Comparison of ENCODE assay signal across 11 cellular contexts in genomic region chr6:53327017-53327395, GRCh38. TPM values are rescaled to one million over a fixed set of nuclear protein-coding genes. Genes with fewer than 3 reads are reported as not detected.
A peak's percentile ranks its signal among the peaks of the same experiment; 100 is the strongest.
DNase-seq lines count a peak whose midpoint lies in the region; ATAC-seq and TF ChIP-seq lines count a peak whose summit lies in the region.
"Had no signal": no experiment of that assay in that cellular context is flagged by ENCODE, and none has a peak within 500 bp of the region (broad histone marks: within the 10 kb centered on the region; RNA-seq: fewer than 3 reads in every experiment).

No MANE protein-coding gene starts in this region.

- H3K27me3 ChIP-seq in breast epithelium (no peaks in the 10 kb centered on the region), lung (ENCODE audit: control insufficient read depth, insufficient read depth) (no peaks in the 10 kb centered on the region), uterus (no peaks in the 10 kb centered on the region)

- peak overlapping the region; percentile 39 to 63 for H3K27ac Mint-ChIP-seq in natural killer cell
- peak overlapping the region in 1 of 2 donors; percentile 25 for H3K27ac Mint-ChIP-seq in natural killer cell treated with Interleukin-12 subunit alpha and Interleukin-12 subunit beta and Interleukin-15 and Interleukin-18, amount 100 ng/mL, for 72 hours

- H3K36me3 Mint-ChIP-seq in natural killer cell, result no peaks in the 10 kb centered on the region
- H3K36me3 Mint-ChIP-seq in natural killer cell treated with Interleukin-12 subunit alpha and Interleukin-12 subunit beta and Interleukin-15 and Interleukin-18, amount 100 ng/mL, for 72 hours, result no peaks in the 10 kb centered on the region

- H3K36me3 ChIP-seq in breast epithelium, result no peaks in the 10 kb centered on the region
- H3K36me3 ChIP-seq in lung (ENCODE audit: control insufficient read depth in 2 of 2, insufficient read depth in 2 of 2, low read length in 2 of 2), result peaks cover 0 to 1% of the 10 kb centered on the region in 2 donors
- H3K36me3 ChIP-seq in uterus, result no peaks in the 10 kb centered on the region

- TF ChIP-seq CTCF in natural killer cell (IDR thresholded peaks at IDR 0.05) (no peak), breast epithelium (IDR thresholded peaks at IDR 0.05) (no peak), lung (IDR thresholded peaks at IDR 0.05; ENCODE audit: control extremely low read depth, extremely low read depth) (no peak), uterus (IDR thresholded peaks at IDR 0.05) (no peak)

- H3K4me1 ChIP-seq in breast epithelium (peaks cover 0 to 8% of the 10 kb centered on the region in 2 donors), lung (ENCODE audit: control insufficient read depth in 2 of 2, insufficient read depth in 2 of 2, low read length in 2 of 2) (peaks cover 8 to 32% of the 10 kb centered on the region in 2 donors), uterus (peaks cover 0 to 8% of the 10 kb centered on the region in 2 donors)

- H3K9me3 ChIP-seq in breast epithelium, result no peaks in the 10 kb centered on the region
- H3K9me3 ChIP-seq in lung (ENCODE audit: control insufficient read depth in 2 of 2, insufficient read depth in 1 of 2, low read length in 1 of 2), result no peaks in the 10 kb centered on the region
- H3K9me3 ChIP-seq in uterus, result no peaks in the 10 kb centered on the region

- H3K4me1 Mint-ChIP-seq in natural killer cell, result peaks cover 66 to 68% of the 10 kb centered on the region in 2 donors
- H3K4me1 Mint-ChIP-seq in natural killer cell treated with Interleukin-12 subunit alpha and Interleukin-12 subunit beta and Interleukin-15 and Interleukin-18, amount 100 ng/mL, for 72 hours (ENCODE audit: low read depth in 2 of 2), result peaks cover 49 to 51% of the 10 kb centered on the region in 2 donors

- DNase-seq in natural killer cell (no peak), breast epithelium (ENCODE audit: low spot score in 2 of 2) (no peak), lung (ENCODE audit: low spot score) (no peak), uterus (no peak), NOMO-1 treated with DMSO at 0.1 percent for 48 hours (lab: John Stamatoyannopoulos, UW; ENCODE audit: unreplicated experiment) (no peak), substantia nigra (lab: John Stamatoyannopoulos, UW) (no peak), cerebellar cortex (ENCODE audit: low spot score) (no peak)
- DNase-seq in natural killer cell treated with Interleukin-12 subunit alpha and Interleukin-12 subunit beta and Interleukin-15 and Interleukin-18, amount 100 ng/mL, for 72 hours (ENCODE audit: low spot score), result no peak
- DNase-seq: kidney; NCI-H1930; stimulated activated CD4-positive, alpha-beta T cell treated with anti-CD3 and anti-CD28 coated beads, Interleukin-4, amount 100 ng/mL, for 1 hour had no signal

- intact Hi-C loops in natural killer cell (cut with micrococcal nuclease), result no loop called here
- intact Hi-C loops in breast epithelium (cut with DNase I; ENCODE audit: low total_unique reads), result loop anchor here (5.0 kb wide), 1 partner anchor 440 kb away; no protein-coding TSS in a partner anchor
- intact Hi-C loops in uterus (cut with DNase I; ENCODE audit: low total_unique reads), result no loop called here

- ATAC-seq in natural killer cell, result no peak
- no peak for ATAC-seq in natural killer cell treated with Interleukin-12 subunit alpha and Interleukin-12 subunit beta and Interleukin-15 and Interleukin-18, amount 100 ng/mL, for 72 hours
- ATAC-seq in lung (ENCODE audit: insufficient read depth, low FRiP score), result no peak

- H3K27ac ChIP-seq in breast epithelium (peak overlapping the region; percentile 54 to 72), lung (ENCODE audit: low read depth in 1 of 2, low read length in 1 of 2) (peak overlapping the region; percentile 39 to 67), uterus (peak overlapping the region; percentile 48 to 55), substantia nigra (ENCODE audit: low read depth, low read length, poor library complexity, severe bottlenecking) (no peak overlapping the region)

- no peaks in the 10 kb centered on the region for H3K9me3 Mint-ChIP-seq in natural killer cell
- no peaks in the 10 kb centered on the region for H3K9me3 Mint-ChIP-seq in natural killer cell treated with Interleukin-12 subunit alpha and Interleukin-12 subunit beta and Interleukin-15 and Interleukin-18, amount 100 ng/mL, for 72 hours

- no peak overlapping the region for H3K4me3 Mint-ChIP-seq in natural killer cell
- H3K4me3 Mint-ChIP-seq in natural killer cell treated with Interleukin-12 subunit alpha and Interleukin-12 subunit beta and Interleukin-15 and Interleukin-18, amount 100 ng/mL, for 72 hours, result no peak overlapping the region

- no peak for TF ChIP-seq POLR2A in breast epithelium (IDR thresholded peaks at IDR 0.05)
- TF ChIP-seq POLR2A in uterus (IDR thresholded peaks at IDR 0.05), result no peak

- no peaks in the 10 kb centered on the region for H3K27me3 Mint-ChIP-seq in natural killer cell (ENCODE audit: low read depth in 2 of 2)
- H3K27me3 Mint-ChIP-seq in natural killer cell treated with Interleukin-12 subunit alpha and Interleukin-12 subunit beta and Interleukin-15 and Interleukin-18, amount 100 ng/mL, for 72 hours, result no peaks in the 10 kb centered on the region

- no peak overlapping the region for H3K4me3 ChIP-seq in breast epithelium
- H3K4me3 ChIP-seq in lung, result no peak overlapping the region
- no peak overlapping the region for H3K4me3 ChIP-seq in uterus

RNA-seq across cellular contexts. Expression of gene ELOVL5, which starts 21.7 kb away (rescaled TPM):
- total RNA-seq in natural killer cell (10 to 100 TPM; 72.1 to 99.5 (median 73.7) TPM), breast epithelium (100 to 1,000 TPM; 245 to 427 (median 272) TPM), lung (10 to 100 TPM; 91.0 to 95.6 TPM), uterus (10 to 100 TPM; 26.4 to 80.7 (median 48.4) TPM)
- total RNA-seq in natural killer cell treated with Interleukin-12 subunit alpha and Interleukin-12 subunit beta and Interleukin-15 and Interleukin-18, amount 100 ng/mL, for 72 hours, result 100 to 1,000 TPM; 130 to 136 TPM
- polyA plus RNA-seq in lung, result 10 to 100 TPM; 37.7 to 88.9 TPM
